ENCODE assay signal across 23 cellular contexts in genomic region chr17:71276071-71276470, GRCh38.
DNase-seq lines count a peak whose midpoint lies in the region; ATAC-seq and TF ChIP-seq lines count a peak whose summit lies in the region.
"Had no signal": no experiment of that assay in that cellular context is flagged by ENCODE, and none has a peak within 500 bp of the region (broad histone marks: within the 10 kb centered on the region; RNA-seq: fewer than 3 reads in every experiment).

No MANE protein-coding gene starts in this region.

- H3K27ac ChIP-seq in upper lobe of right lung = no peak overlapping the region
- H3K27ac ChIP-seq: A549, RWPE1, SK-N-MC had no signal

- H3K9me3 ChIP-seq in upper lobe of right lung = no peaks in the 10 kb centered on the region
- H3K9me3 ChIP-seq: A549 had no signal

- no peaks in the 10 kb centered on the region for H3K36me3 ChIP-seq in upper lobe of right lung

- DNase-seq in NCI-H460 (ENCODE audit: extremely low read depth, low read depth) = peak; percentile 23
- DNase-seq in astrocyte of the spinal cord (ENCODE audit: low read depth, low spot score) = peak; percentile 41
- DNase-seq in fibroblast of pulmonary artery (ENCODE audit: low read depth) = peak; percentile 3
- no peak for DNase-seq in upper lobe of right lung
- DNase-seq: C1 segment of cervical spinal cord; CD8-positive, alpha-beta T cell; DMS79 treated with DMSO at 0.1 percent for 48 hours; Kasumi-1; NCI-H1048; NCI-H1417; NCI-H1694; NCI-H2029 treated with DMSO at 0.1 percent for 48 hours; NCI-H446 treated with DMSO at 0.1 percent for 48 hours; NCI-H69; SHP77 treated with DMSO at 0.1 percent for 48 hours had no signal

- peak; percentile 84 for ATAC-seq in upper lobe of right lung
- no peak for ATAC-seq in GM21619 (IDR thresholded peaks at IDR 0.05; ENCODE audit: unreplicated experiment)
- no peak for ATAC-seq in HG02759 (IDR thresholded peaks at IDR 0.05; ENCODE audit: unreplicated experiment)
- no peak for ATAC-seq in GM19395 (IDR thresholded peaks at IDR 0.05; ENCODE audit: unreplicated experiment)
- ATAC-seq: A549; CD8-positive, alpha-beta T cell; HCT116; K562 had no signal

- no peaks in the 10 kb centered on the region for H3K4me1 ChIP-seq in upper lobe of right lung
- H3K4me1 ChIP-seq: A549 had no signal

- H3K4me3 ChIP-seq in astrocyte of the spinal cord (ENCODE audit: low read depth, low read length) (no peak overlapping the region), fibroblast of pulmonary artery (replicated peaks; ENCODE audit: low read depth, low read length) (no peak overlapping the region), upper lobe of right lung (no peak overlapping the region)
- H3K4me3 ChIP-seq: A549, K562, SK-N-MC had no signal

- in situ Hi-C loops in astrocyte of the spinal cord (cut with HindIII; ENCODE audit: low sequenced_read_pairs) = no loop called here

- intact Hi-C loops in upper lobe of right lung (cut with DNase I) = no loop called here

- TF ChIP-seq CTCF in astrocyte of the spinal cord (IDR thresholded peaks at IDR 0.05; ENCODE audit: low read depth, low read length) (no peak), fibroblast of pulmonary artery (IDR thresholded peaks at IDR 0.05; ENCODE audit: low read length, missing control alignments) (no peak), upper lobe of right lung (IDR thresholded peaks at IDR 0.05) (no peak)

- no peaks in the 10 kb centered on the region for H3K27me3 ChIP-seq in upper lobe of right lung
